In the genomic region with DNA sequence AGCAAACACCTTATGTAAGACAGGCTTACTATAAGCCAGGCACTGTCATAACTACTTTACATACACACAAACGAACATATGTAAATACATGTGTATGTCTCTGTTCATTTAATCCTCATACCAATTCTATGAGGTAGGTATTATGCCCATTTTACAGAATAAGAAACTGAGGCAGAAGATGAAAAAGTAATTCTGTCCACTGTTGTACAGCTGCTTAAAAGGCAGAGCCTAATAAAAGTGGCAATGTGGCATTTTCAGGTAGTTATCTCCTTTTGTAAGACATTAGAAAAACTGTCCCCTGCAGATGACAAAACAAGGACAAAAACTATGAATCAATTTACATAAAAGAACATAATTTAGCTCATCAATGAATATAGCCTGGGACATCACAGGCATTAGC, we compare ENCODE assay signal across 35 cellular contexts.
"Had no signal": no experiment of that assay in that cellular context is flagged by ENCODE, and none has a peak within 500 bp of the region (broad histone marks: within the 10 kb centered on the region; RNA-seq: fewer than 3 reads in every experiment).

No MANE protein-coding gene starts in this region.

- FAIRE-seq: astrocyte had no signal

- H3K27me3 ChIP-seq: adrenal gland, body of pancreas, brain microvascular endothelial cell, breast epithelium had no signal

- H3K36me3 ChIP-seq: adrenal gland, brain microvascular endothelial cell, breast epithelium had no signal

- H3K27me3 Mint-ChIP-seq: activated B cell treated with CpG ODN at 0.5 μM for 24 hours; activated CD4-positive, alpha-beta memory T cell treated with anti-CD3 and anti-CD28 coated beads for 36 hours; activated CD4-positive, alpha-beta T cell treated with anti-CD3 and anti-CD28 coated beads, Interleukin-2, amount 10 ng/mL, durations not matched to agents 24 days and 14 days; activated CD8-positive, alpha-beta T cell treated with anti-CD3 and anti-CD28 coated beads for 36 hours; activated naive CD8-positive, alpha-beta T cell treated with anti-CD3 and anti-CD28 coated beads for 36 hours; activated T-helper 17 cell treated with anti-CD3 and anti-CD28 coated beads, Interleukin-2, amount 50 U/mL, for 72 hours had no signal

- H3K9me3 ChIP-seq: adrenal gland, body of pancreas, breast epithelium had no signal

- H3K27ac Mint-ChIP-seq: activated B cell treated with CpG ODN at 0.5 μM for 24 hours; activated CD4-positive, alpha-beta memory T cell treated with anti-CD3 and anti-CD28 coated beads for 36 hours; activated CD4-positive, alpha-beta T cell treated with anti-CD3 and anti-CD28 coated beads, Interleukin-2, amount 10 ng/mL, durations not matched to agents 24 days and 14 days; activated CD8-positive, alpha-beta T cell treated with anti-CD3 and anti-CD28 coated beads for 36 hours; activated naive CD4-positive, alpha-beta T cell treated with anti-CD3 and anti-CD28 coated beads for 36 hours; activated naive CD4-positive, alpha-beta T cell treated with anti-CD3 and anti-CD28 coated beads, Interleukin-2, amount 50 U/mL, for 72 hours; activated naive CD8-positive, alpha-beta T cell treated with anti-CD3 and anti-CD28 coated beads for 36 hours; activated T-cell treated with anti-CD3 and anti-CD28 coated beads, Interleukin-2, amount 50 U/mL, for 72 hours; activated T-helper 1 cell treated with anti-CD3 and anti-CD28 coated beads, Interleukin-12 subunit alpha, Interleukin-12 subunit beta, Interleukin-2, Interleukin-4 antibody, amounts not matched to agents 30 ng/mL and 10 ng/mL and 1 ng/mL, durations not matched to agents 14 hours and 24 hours and 36 hours; activated T-helper 17 cell treated with anti-CD3 and anti-CD28 coated beads, Interleukin-2, amount 50 U/mL, for 72 hours; T-helper 1 cell treated with Interleukin-12 subunit alpha and Interleukin-12 subunit beta and Interleukin-4 antibody, amounts not matched to agents 30 μg/mL and 1 μg/mL, for 36 hours; T-helper 2 cell treated with Interferon-gamma antibody and Interleukin-4, amounts not matched to agents 5 μg/mL and 100 μg/mL, for 36 hours had no signal

- DNase-seq: activated B cell treated with CpG ODN at 0.5 μM for 24 hours; activated CD4-positive, alpha-beta memory T cell treated with anti-CD3 and anti-CD28 coated beads for 36 hours; activated CD4-positive, alpha-beta T cell treated with anti-CD3 and anti-CD28 coated beads for 4 hours; activated CD4-positive, alpha-beta T cell treated with anti-CD3 and anti-CD28 coated beads, Interleukin-2, amount 10 ng/mL, durations not matched to agents 24 days and 14 days; activated CD4-positive, alpha-beta T cell treated with anti-CD3 and anti-CD28 coated beads, Interleukin-2, amount 50 U/mL, for 1 hour; activated CD4-positive, alpha-beta T cell treated with anti-CD3 and anti-CD28 coated beads, Interleukin-2, amount 50 U/mL, for 4 hours; activated CD4-positive, CD25-positive, alpha-beta regulatory T cell treated with anti-CD3 and anti-CD28 coated beads, Interleukin-2, amount 50 U/mL, for 72 hours; activated CD8-positive, alpha-beta memory T cell treated with anti-CD3 and anti-CD28 coated beads, Interleukin-2, amount 50 U/mL, for 4 hours; activated CD8-positive, alpha-beta T cell treated with anti-CD3 and anti-CD28 coated beads for 36 hours; activated effector memory CD4-positive, alpha-beta T cell treated with anti-CD3 and anti-CD28 coated beads, Interleukin-2, amount 50 U/mL, for 16 hours; activated gamma-delta T cell treated with Interleukin-2 at 50 U/mL for 16 hours; activated naive CD4-positive, alpha-beta T cell; activated naive CD4-positive, alpha-beta T cell treated with anti-CD3 and anti-CD28 coated beads for 36 hours; activated naive CD8-positive, alpha-beta T cell treated with anti-CD3 and anti-CD28 coated beads for 36 hours; activated T-cell treated with anti-CD3 and anti-CD28 coated beads for 4 hours; activated T-cell treated with anti-CD3 and anti-CD28 coated beads, Interleukin-2, amount 50 U/mL, for 1 hour; activated T-cell treated with anti-CD3 and anti-CD28 coated beads, Interleukin-2, amount 50 U/mL, for 4 hours; activated T-cell treated with anti-CD3 and anti-CD28 coated beads, Interleukin-2, amount 50 U/mL, for 72 hours; adrenal gland; amniotic stem cell; aorta; body of pancreas; brain microvascular endothelial cell; central memory CD4-positive, alpha-beta T cell; T-helper 1 cell; T-helper 2 cell; T-helper 9 cell had no signal

- H3K4me3 ChIP-seq: adrenal gland, body of pancreas, breast epithelium had no signal

- H3K4me1 Mint-ChIP-seq: activated CD4-positive, alpha-beta T cell treated with anti-CD3 and anti-CD28 coated beads, Interleukin-2, amount 10 ng/mL, durations not matched to agents 24 days and 14 days; activated naive CD8-positive, alpha-beta T cell treated with anti-CD3 and anti-CD28 coated beads for 36 hours; activated T-helper 17 cell treated with anti-CD3 and anti-CD28 coated beads, Interleukin-2, amount 50 U/mL, for 72 hours had no signal

- ATAC-seq: activated CD8-positive, alpha-beta T cell treated with anti-CD3 and anti-CD28 coated beads for 36 hours; activated naive CD4-positive, alpha-beta T cell treated with anti-CD3 and anti-CD28 coated beads, Interleukin-2, amount 50 U/mL, for 72 hours; activated T-cell treated with anti-CD3 and anti-CD28 coated beads, Interleukin-2, amount 50 U/mL, for 4 hours; activated T-cell treated with anti-CD3 and anti-CD28 coated beads, Interleukin-2, amount 50 U/mL, for 72 hours; activated T-helper 17 cell treated with anti-CD3 and anti-CD28 coated beads, Interleukin-2, amount 50 U/mL, for 72 hours; body of pancreas had no signal

- H3K4me1 ChIP-seq: breast epithelium had no signal

- H3K9me3 Mint-ChIP-seq: activated B cell treated with CpG ODN at 0.5 μM for 24 hours; activated CD4-positive, alpha-beta memory T cell treated with anti-CD3 and anti-CD28 coated beads for 36 hours; activated CD4-positive, alpha-beta T cell treated with anti-CD3 and anti-CD28 coated beads, Interleukin-2, amount 10 ng/mL, durations not matched to agents 24 days and 14 days; activated CD8-positive, alpha-beta T cell treated with anti-CD3 and anti-CD28 coated beads for 36 hours; activated naive CD4-positive, alpha-beta T cell treated with anti-CD3 and anti-CD28 coated beads for 36 hours; activated naive CD4-positive, alpha-beta T cell treated with anti-CD3 and anti-CD28 coated beads, Interleukin-2, amount 50 U/mL, for 72 hours; activated naive CD8-positive, alpha-beta T cell treated with anti-CD3 and anti-CD28 coated beads for 36 hours; activated T-cell treated with anti-CD3 and anti-CD28 coated beads, Interleukin-2, amount 50 U/mL, for 4 hours; activated T-cell treated with anti-CD3 and anti-CD28 coated beads, Interleukin-2, amount 50 U/mL, for 72 hours; activated T-helper 1 cell treated with anti-CD3 and anti-CD28 coated beads, Interleukin-12 subunit alpha, Interleukin-12 subunit beta, Interleukin-2, Interleukin-4 antibody, amounts not matched to agents 30 ng/mL and 10 ng/mL and 1 ng/mL, durations not matched to agents 14 hours and 24 hours and 36 hours; activated T-helper 17 cell treated with anti-CD3 and anti-CD28 coated beads, Interleukin-2, amount 50 U/mL, for 72 hours; T-helper 1 cell treated with Interleukin-12 subunit alpha and Interleukin-12 subunit beta and Interleukin-4 antibody, amounts not matched to agents 30 μg/mL and 1 μg/mL, for 36 hours; T-helper 2 cell treated with Interferon-gamma antibody and Interleukin-4, amounts not matched to agents 5 μg/mL and 100 μg/mL, for 36 hours had no signal

- H3K27ac ChIP-seq: adrenal gland, body of pancreas, brain microvascular endothelial cell, breast epithelium, VCaP had no signal

- H3K4me3 Mint-ChIP-seq: activated B cell treated with CpG ODN at 0.5 μM for 24 hours; activated CD4-positive, alpha-beta memory T cell treated with anti-CD3 and anti-CD28 coated beads for 36 hours; activated CD4-positive, alpha-beta T cell treated with anti-CD3 and anti-CD28 coated beads, Interleukin-2, amount 10 ng/mL, durations not matched to agents 24 days and 14 days; activated CD8-positive, alpha-beta T cell treated with anti-CD3 and anti-CD28 coated beads for 36 hours; activated naive CD4-positive, alpha-beta T cell treated with anti-CD3 and anti-CD28 coated beads for 36 hours; activated naive CD8-positive, alpha-beta T cell treated with anti-CD3 and anti-CD28 coated beads for 36 hours; activated T-cell treated with anti-CD3 and anti-CD28 coated beads, Interleukin-2, amount 50 U/mL, for 4 hours; activated T-cell treated with anti-CD3 and anti-CD28 coated beads, Interleukin-2, amount 50 U/mL, for 72 hours; activated T-helper 1 cell treated with anti-CD3 and anti-CD28 coated beads, Interleukin-12 subunit alpha, Interleukin-12 subunit beta, Interleukin-2, Interleukin-4 antibody, amounts not matched to agents 30 ng/mL and 10 ng/mL and 1 ng/mL, durations not matched to agents 14 hours and 24 hours and 36 hours; activated T-helper 17 cell treated with anti-CD3 and anti-CD28 coated beads, Interleukin-2, amount 50 U/mL, for 72 hours; T-helper 1 cell treated with Interleukin-12 subunit alpha and Interleukin-12 subunit beta and Interleukin-4 antibody, amounts not matched to agents 30 μg/mL and 1 μg/mL, for 36 hours; T-helper 2 cell treated with Interferon-gamma antibody and Interleukin-4, amounts not matched to agents 5 μg/mL and 100 μg/mL, for 36 hours had no signal

- H3K36me3 Mint-ChIP-seq: activated CD4-positive, alpha-beta memory T cell treated with anti-CD3 and anti-CD28 coated beads for 36 hours; activated naive CD4-positive, alpha-beta T cell treated with anti-CD3 and anti-CD28 coated beads, Interleukin-2, amount 50 U/mL, for 72 hours had no signal
